1 cellular context compared by ENCODE assay signal in genomic region chr2:96324716-96325037, GRCh38.
TF ChIP-seq lines count a peak whose summit lies in the region.

No MANE protein-coding gene starts in this region.

TF ChIP-seq in K562, 482 proteins besides CTCF, POLR2A, EP300 and RAD21:
- TF ChIP-seq ZNF124 (CRISPR knock-in tag; IDR thresholded peaks at IDR 0.05), result no peak
- no peak for TF ChIP-seq MEF2D (tag; conservative IDR thresholded peaks at IDR 0.05; ENCODE audit: low read depth)
- 0 out of 2 replicates have a peak, but pooled peaks have one; percentile 17 for TF ChIP-seq MGA (IDR thresholded peaks at IDR 0.05)
